14 cellular contexts compared by ENCODE assay signal in the genomic region with DNA sequence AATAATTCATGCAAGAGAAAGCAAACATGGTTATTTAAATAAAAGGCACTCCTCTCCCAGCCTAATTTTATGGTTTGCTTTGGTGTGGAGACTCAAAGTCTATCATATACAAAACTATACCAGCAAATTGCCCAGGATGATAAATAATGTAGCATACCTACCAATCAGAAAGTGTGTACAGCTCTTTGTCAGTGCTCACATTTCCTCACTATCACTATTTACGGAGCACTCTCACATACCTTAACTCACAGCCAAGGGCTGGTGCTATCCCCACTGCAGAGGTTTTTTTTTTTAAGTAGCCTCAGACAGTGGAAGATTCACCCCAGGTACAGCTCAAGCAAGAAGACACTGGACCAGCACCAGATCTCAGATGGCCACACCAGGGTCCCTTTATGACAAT. TPM values are rescaled to one million over a fixed set of nuclear protein-coding genes. Genes with fewer than 3 reads are reported as not detected.
A peak's percentile ranks its signal among the peaks of the same experiment; 100 is the strongest.
DNase-seq lines count a peak whose midpoint lies in the region; ATAC-seq and TF ChIP-seq lines count a peak whose summit lies in the region.
"Had no signal": no experiment of that assay in that cellular context is flagged by ENCODE, and none has a peak within 500 bp of the region (broad histone marks: within the 10 kb centered on the region; RNA-seq: fewer than 3 reads in every experiment).

No MANE protein-coding gene starts in this region.

- H3K4me1 ChIP-seq in OCI-LY7 (ENCODE audit: insufficient read depth, low read length, poor library complexity, severe bottlenecking) = peaks cover 40% of the 10 kb centered on the region
- peaks cover 78% of the 10 kb centered on the region for H3K4me1 ChIP-seq in left ventricle myocardium inferior
- peaks cover 31% of the 10 kb centered on the region for H3K4me1 ChIP-seq in psoas muscle

- H3K9me3 ChIP-seq in OCI-LY7 (ENCODE audit: low read length) = no peaks in the 10 kb centered on the region
- no peaks in the 10 kb centered on the region for H3K9me3 ChIP-seq in left ventricle myocardium inferior (replicated peaks)
- no peaks in the 10 kb centered on the region for H3K9me3 ChIP-seq in psoas muscle
- no peaks in the 10 kb centered on the region for H3K9me3 ChIP-seq in WERI-Rb-1 (ENCODE audit: severe bottlenecking)
- H3K9me3 ChIP-seq: uterus had no signal

- H2AFZ ChIP-seq in OCI-LY7 (ENCODE audit: low read length) = no peak overlapping the region

- peaks cover 9% of the 10 kb centered on the region; the same call in 1 of the 2 replicates for H4K20me1 ChIP-seq in OCI-LY7 (ENCODE audit: insufficient read depth, low read length)

- TF ChIP-seq CTCF in GM06990 (IDR thresholded peaks at IDR 0.05; ENCODE audit: insufficient read depth, low read length, poor library complexity, severe bottlenecking) (no peak), OCI-LY7 (conservative IDR thresholded peaks at IDR 0.05; ENCODE audit: low read length) (no peak), left ventricle myocardium inferior (IDR thresholded peaks at IDR 0.05; ENCODE audit: borderline replicate concordance) (no peak), psoas muscle (IDR thresholded peaks at IDR 0.05) (no peak), WERI-Rb-1 (IDR thresholded peaks at IDR 0.05; ENCODE audit: low read depth, low read length) (no peak)

- H3K27ac ChIP-seq in OCI-LY7 (ENCODE audit: low read depth, low read length, poor library complexity, severe bottlenecking) (no peak overlapping the region), left ventricle myocardium inferior (replicated peaks) (peak overlapping the region; percentile 97), psoas muscle (peak overlapping the region; percentile 85), WERI-Rb-1 (no peak overlapping the region)

- peaks cover 31% of the 10 kb centered on the region for H3K27me3 Mint-ChIP-seq in activated T-cell treated with anti-CD3 and anti-CD28 coated beads, Interleukin-2, amount 50 U/mL, for 4 hours (ENCODE audit: low read depth)

- intact Hi-C loops in OCI-LY7 (cut with micrococcal nuclease; ENCODE audit: unreplicated experiment) (no loop called here), left ventricle myocardium inferior (cut with micrococcal nuclease) (no loop called here), psoas muscle (cut with DNase I) (loop anchor here (5.0 kb wide), 2 partner anchors 41 to 64 kb away; no protein-coding TSS in a partner anchor)

- peak overlapping the region; percentile 70; the same call in 1 of the 2 replicates for H3K4me2 ChIP-seq in OCI-LY7 (ENCODE audit: low read length)

- peaks cover 9% of the 10 kb centered on the region for H3K4me1 Mint-ChIP-seq in activated T-cell treated with anti-CD3 and anti-CD28 coated beads, Interleukin-2, amount 50 U/mL, for 4 hours (ENCODE audit: low read depth)

- peaks cover 2% of the 10 kb centered on the region for H3K36me3 Mint-ChIP-seq in activated T-cell treated with anti-CD3 and anti-CD28 coated beads, Interleukin-2, amount 50 U/mL, for 4 hours (ENCODE audit: insufficient read depth)
- H3K36me3 Mint-ChIP-seq: CD4-positive, CD25-positive, alpha-beta regulatory T cell had no signal

- H3K79me2 ChIP-seq in OCI-LY7 (ENCODE audit: insufficient read depth, low read depth, low read length) = peaks cover 4% of the 10 kb centered on the region; the same call in 1 of the 2 replicates

- no peak overlapping the region for H3K4me3 Mint-ChIP-seq in activated T-cell treated with anti-CD3 and anti-CD28 coated beads, Interleukin-2, amount 50 U/mL, for 4 hours

- H3K36me3 ChIP-seq in GM06990 (ENCODE audit: control insufficient read depth, insufficient read depth, low read length) (peaks cover 7% of the 10 kb centered on the region), OCI-LY7 (ENCODE audit: insufficient read depth, low read length) (no peaks in the 10 kb centered on the region), left ventricle myocardium inferior (no peaks in the 10 kb centered on the region), psoas muscle (ENCODE audit: insufficient read depth in 1 of 2, low read depth in 1 of 2) (no peaks in the 10 kb centered on the region), WERI-Rb-1 (peaks cover 9% of the 10 kb centered on the region)
- H3K36me3 ChIP-seq: uterus had no signal

- DNase-seq in GM06990 (ENCODE audit: extremely low read depth, insufficient read length) (no peak), OCI-LY7 (ENCODE audit: low spot score) (no peak), left ventricle myocardium inferior (no peak), psoas muscle (no peak), WERI-Rb-1 (no peak), epidermal melanocyte (ENCODE audit: insufficient read length, low spot score) (no peak)
- no peak for DNase-seq in activated T-cell treated with anti-CD3 and anti-CD28 coated beads, Interleukin-2, amount 50 U/mL, for 4 hours
- DNase-seq: CD4-positive, CD25-positive, alpha-beta regulatory T cell; foreskin fibroblast; NCI-H226; retina; uterus had no signal

- WGBS in psoas muscle, 3 donors = 32 to 46% (median 37%) methylated on average over 1 of the region's 1 CpG

- H3K9me3 Mint-ChIP-seq in activated T-cell treated with anti-CD3 and anti-CD28 coated beads, Interleukin-2, amount 50 U/mL, for 4 hours = no peaks in the 10 kb centered on the region

- H3K4me3 ChIP-seq in GM06990 (replicated peaks; ENCODE audit: low read depth, low read length) = peak overlapping the region; percentile 91
- H3K4me3 ChIP-seq in OCI-LY7 (ENCODE audit: low read depth, low read length, poor library complexity, severe bottlenecking) = no peak overlapping the region
- peak overlapping the region; percentile 96 for H3K4me3 ChIP-seq in left ventricle myocardium inferior
- peak overlapping the region; percentile 95 for H3K4me3 ChIP-seq in psoas muscle
- no peak overlapping the region for H3K4me3 ChIP-seq in WERI-Rb-1 (ENCODE audit: low read depth, low read length)

- ATAC-seq in psoas muscle (peak in 1 of 4 donors; percentile 13), GM19397 (IDR thresholded peaks at IDR 0.05; ENCODE audit: unreplicated experiment) (no peak)
- no peak for ATAC-seq in activated T-cell treated with anti-CD3 and anti-CD28 coated beads, Interleukin-2, amount 50 U/mL, for 4 hours
- ATAC-seq: left lobe of liver had no signal

- H3K27me3 ChIP-seq in GM06990 (replicated peaks; ENCODE audit: control insufficient read depth, insufficient read depth, low read length) (no peaks in the 10 kb centered on the region), left ventricle myocardium inferior (ENCODE audit: low read depth) (no peaks in the 10 kb centered on the region), psoas muscle (ENCODE audit: insufficient read depth in 3 of 3, low read length in 2 of 3) (peaks cover 0 to 9% (median 0%) of the 10 kb centered on the region in 3 donors), WERI-Rb-1 (ENCODE audit: insufficient read depth, low read depth, severe bottlenecking) (no peaks in the 10 kb centered on the region)
- H3K27me3 ChIP-seq: uterus had no signal

- CTCF ChIA-PET in OCI-LY7 (lab: Charles Lee; ENCODE audit: unreplicated experiment) = interaction anchor here (0.5 to 1.5 kb wide), 3 partner anchors 9 to 82 kb away, joined by 3 to 5 read pairs (median 3); no protein-coding TSS in a partner anchor

- BruUV-seq in OCI-LY7 (replicated peaks; lab: Mats Ljungman, UMichigan) = no TSS peak

- H3K9me2 ChIP-seq in OCI-LY7 (ENCODE audit: insufficient read depth, low read length) = no peaks in the 10 kb centered on the region

- POLR2A ChIA-PET in OCI-LY7 (lab: Charles Lee) = interaction anchor here (0.7 to 2.1 kb wide), 7 partner anchors 9 to 54 kb away, joined by 3 to 9 read pairs (median 4); no protein-coding TSS in a partner anchor

RNA-seq across cellular contexts. Expression of a gene that starts 2.5 kb away (rescaled TPM):
- total RNA-seq in OCI-LY7 (2014; rRNA removed; shearing (Covaris generic)) = 22.3 and 23.1 TPM in 2 replicates
- total RNA-seq in OCI-LY7 (2022) (103 and 105 TPM in 2 replicates), left ventricle myocardium inferior (358 TPM), psoas muscle (100 to 1,000 TPM; 267 to 504 (median 329) TPM)
- 100 to 1,000 TPM in 2 of 3 donors, 10 to 100 TPM in 1; 97.3 to 493 (median 311) TPM for polyA plus RNA-seq in psoas muscle
- total RNA-seq in activated T-cell treated with anti-CD3 and anti-CD28 coated beads, Interleukin-2, amount 50 U/mL, for 4 hours = 1 to 10 TPM in 2 of 3 donors, under 1 TPM in 1; 0.66 to 2.8 (median 1.2) TPM

Comparison
In these comparisons a context has a peak if more than half of its experiments do, and no peak if none do; other contexts are left out.
1. H3K4me3 ChIP-seq: peak in GM06990 (single experiment), left ventricle myocardium inferior (single experiment) and psoas muscle (single experiment); none in OCI-LY7 (single experiment) and WERI-Rb-1 (single experiment).
2. H3K27ac ChIP-seq: peak in left ventricle myocardium inferior (single experiment) and psoas muscle (single experiment); none in OCI-LY7 (single experiment) and WERI-Rb-1 (single experiment).
3. RNA of a gene that starts 2.5 kb away (total RNA-seq): 358 TPM in left ventricle myocardium inferior (single experiment), 267 to 504 TPM in psoas muscle and 22.3 to 105 TPM in OCI-LY7; 0.66 to 2.8 TPM in activated T-cell treated with anti-CD3 and anti-CD28 coated beads, Interleukin-2, amount 50 U/mL, for 4 hours; every median in the first group is over 4 times any median in the second.
4. intact Hi-C loops: an anchor here in psoas muscle (5.0 kb wide); none called in OCI-LY7 and left ventricle myocardium inferior.